11 cellular contexts compared by ENCODE assay signal in the genomic region with DNA sequence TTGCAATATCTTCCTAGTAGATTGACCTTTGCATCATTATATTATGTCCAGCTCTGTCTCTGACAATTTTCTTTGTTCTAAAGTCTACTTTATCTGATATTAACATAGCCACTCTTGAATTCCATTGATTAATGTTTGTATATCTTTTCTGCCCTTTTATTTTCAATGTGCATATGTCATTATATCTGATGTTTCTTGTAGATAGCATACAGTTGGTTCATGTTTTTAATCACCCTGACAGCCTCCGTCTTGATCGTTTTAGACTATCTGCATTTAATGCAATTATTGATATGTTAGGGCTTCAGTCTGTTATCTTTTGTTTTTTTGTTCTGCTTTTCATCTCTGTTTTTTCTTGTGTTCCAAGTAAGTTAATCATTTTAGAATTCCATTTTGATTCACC.
"Had no signal": no experiment of that assay in that cellular context is flagged by ENCODE, and none has a peak within 500 bp of the region (broad histone marks: within the 10 kb centered on the region; RNA-seq: fewer than 3 reads in every experiment).

No MANE protein-coding gene starts in this region.

- H3K4me2 ChIP-seq: GM23338 had no signal

- H3K9me3 Mint-ChIP-seq: HFFc6 had no signal

- H3K4me3 Mint-ChIP-seq: GM23338, H9, HFFc6 had no signal

- H3K27ac Mint-ChIP-seq: GM23338, H9, HFFc6 had no signal

- H3K9me3 ChIP-seq: HAP-1 had no signal

- H3K36me3 ChIP-seq: HAP-1 had no signal

- H3K4me1 ChIP-seq: HAP-1 had no signal

- H3K9ac ChIP-seq: GM23248 had no signal

- H3K27ac ChIP-seq: GM23248 had no signal

- ATAC-seq: GM23338, HCT116 had no signal

- H3K4me3 ChIP-seq: GM23248, GM23338, HAP-1 had no signal

- H2AFZ ChIP-seq: GM23248, GM23338 had no signal

- FAIRE-seq: H1, H54 had no signal

- DNase-seq: GM23248, GOT3, H7, H9, HCEC 1CT, HFFc6 had no signal
